Comparison of ENCODE assay signal across 30 cellular contexts in the genomic region with DNA sequence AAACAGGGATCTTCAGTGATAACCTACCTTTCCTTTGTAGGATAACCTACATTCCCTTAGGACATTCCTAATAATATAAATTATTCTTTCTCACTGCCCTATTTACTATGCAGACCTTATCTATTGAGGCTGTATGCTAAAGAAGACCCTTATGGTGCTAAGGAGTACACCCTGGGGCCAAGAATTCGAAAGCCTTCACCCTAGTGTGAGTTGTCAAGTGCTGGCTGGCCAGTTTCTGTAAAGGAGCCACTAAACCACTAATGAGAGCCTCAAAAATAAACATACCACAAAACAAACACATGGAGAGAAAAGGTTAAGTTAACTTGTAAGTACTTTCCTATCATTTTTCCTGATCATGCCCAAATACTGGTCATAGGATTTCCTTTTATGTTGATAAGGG.
"Had no signal": no experiment of that assay in that cellular context is flagged by ENCODE, and none has a peak within 500 bp of the region (broad histone marks: within the 10 kb centered on the region; RNA-seq: fewer than 3 reads in every experiment).

No MANE protein-coding gene starts in this region.

- H3K4me1 Mint-ChIP-seq: activated naive CD4-positive, alpha-beta T cell treated with anti-CD3 and anti-CD28 coated beads, Interleukin-2, amount 10 ng/mL, durations not matched to agents 7 days and 5 days; central memory CD8-positive, alpha-beta T cell had no signal

- H3K9me3 ChIP-seq: Peyer's patch, SJSA1 had no signal

- H3K36me3 Mint-ChIP-seq: activated CD4-positive, alpha-beta memory T cell treated with anti-CD3 and anti-CD28 coated beads for 36 hours; activated naive CD4-positive, alpha-beta T cell treated with anti-CD3 and anti-CD28 coated beads, Interleukin-2, amount 10 ng/mL, durations not matched to agents 7 days and 5 days; activated naive CD8-positive, alpha-beta T cell had no signal

- H3K27ac ChIP-seq: cardiac muscle cell, KMS-11, Peyer's patch, SJSA1 had no signal

- H3K4me3 Mint-ChIP-seq: activated CD4-positive, alpha-beta memory T cell treated with anti-CD3 and anti-CD28 coated beads for 36 hours; activated naive CD4-positive, alpha-beta T cell treated with anti-CD3 and anti-CD28 coated beads, Interleukin-2, amount 10 ng/mL, durations not matched to agents 7 days and 5 days; activated naive CD8-positive, alpha-beta T cell; activated T-cell treated with anti-CD3 and anti-CD28 coated beads, Interleukin-2, amount 50 U/mL, for 4 hours; central memory CD8-positive, alpha-beta T cell; T-helper 1 cell treated with Interleukin-12 subunit alpha and Interleukin-12 subunit beta and Interleukin-4 antibody, amounts not matched to agents 30 μg/mL and 1 μg/mL, for 36 hours; T-helper 2 cell treated with Interferon-gamma antibody and Interleukin-4, amounts not matched to agents 5 μg/mL and 100 μg/mL, for 36 hours had no signal

- H3K9ac ChIP-seq: KMS-11, SK-N-SH had no signal

- H3K27me3 ChIP-seq: cardiac muscle cell, Peyer's patch, SJSA1 had no signal

- H3K9me3 Mint-ChIP-seq: activated CD4-positive, alpha-beta memory T cell treated with anti-CD3 and anti-CD28 coated beads for 36 hours; activated naive CD4-positive, alpha-beta T cell treated with anti-CD3 and anti-CD28 coated beads, Interleukin-2, amount 10 ng/mL, durations not matched to agents 7 days and 5 days; activated T-cell treated with anti-CD3 and anti-CD28 coated beads, Interleukin-2, amount 50 U/mL, for 4 hours; central memory CD8-positive, alpha-beta T cell; T-helper 1 cell treated with Interleukin-12 subunit alpha and Interleukin-12 subunit beta and Interleukin-4 antibody, amounts not matched to agents 30 μg/mL and 1 μg/mL, for 36 hours; T-helper 2 cell treated with Interferon-gamma antibody and Interleukin-4, amounts not matched to agents 5 μg/mL and 100 μg/mL, for 36 hours had no signal

- H3K27me3 Mint-ChIP-seq: activated naive CD4-positive, alpha-beta T cell treated with anti-CD3 and anti-CD28 coated beads, Interleukin-2, amount 10 ng/mL, durations not matched to agents 7 days and 5 days had no signal

- ATAC-seq: activated T-cell treated with anti-CD3 and anti-CD28 coated beads, Interleukin-2, amount 50 U/mL, for 4 hours; PC-3 had no signal

- H3K36me3 ChIP-seq: cardiac muscle cell, Peyer's patch, SJSA1 had no signal

- H3K27ac Mint-ChIP-seq: activated CD4-positive, alpha-beta memory T cell treated with anti-CD3 and anti-CD28 coated beads for 36 hours; activated naive CD4-positive, alpha-beta T cell treated with anti-CD3 and anti-CD28 coated beads, Interleukin-2, amount 10 ng/mL, durations not matched to agents 7 days and 5 days; activated naive CD8-positive, alpha-beta T cell; T-helper 1 cell treated with Interleukin-12 subunit alpha and Interleukin-12 subunit beta and Interleukin-4 antibody, amounts not matched to agents 30 μg/mL and 1 μg/mL, for 36 hours; T-helper 2 cell treated with Interferon-gamma antibody and Interleukin-4, amounts not matched to agents 5 μg/mL and 100 μg/mL, for 36 hours had no signal

- H3K4me3 ChIP-seq: cardiac muscle cell, Peyer's patch, SJSA1 had no signal

- H3K4me1 ChIP-seq: Peyer's patch had no signal

- DNase-seq: activated CD4-positive, alpha-beta memory T cell treated with anti-CD3 and anti-CD28 coated beads for 36 hours; activated CD4-positive, alpha-beta T cell treated with anti-CD3 and anti-CD28 coated beads, Interleukin-2, amount 50 U/mL, for 1 hour; activated CD8-positive, alpha-beta memory T cell treated with anti-CD3 and anti-CD28 coated beads, Interleukin-2, amount 50 U/mL, for 4 hours; activated effector memory CD4-positive, alpha-beta T cell treated with Interleukin-2 at 50 U/mL for 16 hours; activated naive CD4-positive, alpha-beta T cell treated with anti-CD3 and anti-CD28 coated beads, Interleukin-2, amount 10 ng/mL, durations not matched to agents 7 days and 5 days; activated T-cell treated with anti-CD3 and anti-CD28 coated beads for 4 hours; activated T-cell treated with anti-CD3 and anti-CD28 coated beads, Interleukin-2, amount 50 U/mL, for 4 hours; amniotic stem cell; aorta; MM.1S; MV-4-11; NCI-H1092; NCI-H1436 treated with DMSO at 0.1 percent for 48 hours; NCI-H1694 treated with DMSO at 0.1 percent for 48 hours; NCI-H2029; NCI-H345; NCI-H524 treated with DMSO at 0.1 percent for 48 hours; NK-92 treated with Interleukin-12 subunit alpha and Interleukin-12 subunit beta, amount 100 ng/mL, for 24 hours; PC-3; Peyer's patch; RPMI8226; SHP77 treated with DMSO at 0.1 percent for 48 hours; SK-N-SH had no signal
